18 cellular contexts compared by ENCODE assay signal in the genomic region with DNA sequence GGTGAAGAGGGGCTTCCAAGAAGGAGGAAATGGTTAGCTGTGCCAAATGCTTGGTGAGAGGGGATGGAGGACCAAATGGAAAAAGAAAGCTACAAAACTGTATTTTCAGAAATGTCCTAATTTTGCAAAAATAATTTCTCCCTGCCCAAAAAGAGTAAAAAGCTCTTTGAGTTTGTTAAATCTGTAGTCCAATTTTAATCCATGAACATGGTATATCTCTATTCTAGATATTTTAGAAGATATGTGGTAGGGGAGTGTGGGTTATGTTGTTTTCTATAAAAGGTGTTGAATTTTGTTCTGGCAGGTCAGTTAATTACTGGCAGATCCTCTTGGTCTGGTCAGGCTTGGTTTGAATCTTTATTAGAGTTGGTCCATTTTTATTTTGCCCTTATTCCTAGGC.
DNase-seq lines count a peak whose midpoint lies in the region; ATAC-seq, FAIRE-seq and TF ChIP-seq lines count a peak whose summit lies in the region.
"Had no signal": no experiment of that assay in that cellular context is flagged by ENCODE, and none has a peak within 500 bp of the region (broad histone marks: within the 10 kb centered on the region; RNA-seq: fewer than 3 reads in every experiment).

No MANE protein-coding gene starts in this region.

- H2AFZ ChIP-seq in GM23338: no peak overlapping the region
- H2AFZ ChIP-seq in IMR-90 (replicated peaks; ENCODE audit: low read length, poor library complexity): no peak overlapping the region
- no peak overlapping the region for H2AFZ ChIP-seq in mesenchymal stem cell (ENCODE audit: low read depth, low read length)

- H4K91ac ChIP-seq in IMR-90 (ENCODE audit: insufficient read depth, low read depth, low read length) (peak overlapping the region; percentile 95), mesenchymal stem cell (ENCODE audit: low read length) (no peak overlapping the region)

- peaks cover 9% of the 10 kb centered on the region; the same call in 1 of the 2 replicates for H3K9me2 ChIP-seq in GM23338 (ENCODE audit: insufficient read depth)

- H2BK20ac ChIP-seq in IMR-90 (ENCODE audit: low read depth, low read length): peak overlapping the region; percentile 97

- H3K27ac ChIP-seq in GM23338 (ENCODE audit: low read depth): no peak overlapping the region
- H3K27ac ChIP-seq in IMR-90 (ENCODE audit: insufficient read depth, low read length): peak overlapping the region; percentile 46; the same call in 1 of the 2 replicates
- H3K27ac ChIP-seq in mesenchymal stem cell (ENCODE audit: low read length, poor library complexity, severe bottlenecking): no peak overlapping the region
- H3K27ac ChIP-seq: 22Rv1 had no signal

- DNase-seq in GM23338 (ENCODE audit: low spot score): no peak
- no peak for DNase-seq in IMR-90
- DNase-seq in mesenchymal stem cell: no peak
- no peak for DNase-seq in NCI-H2107 treated with DMSO at 0.1 percent for 48 hours (lab: John Stamatoyannopoulos, UW; ENCODE audit: unreplicated experiment)
- no peak for DNase-seq in central memory CD4-positive, alpha-beta T cell
- DNase-seq in BE2C: no peak
- DNase-seq in hepatic stellate cell (ENCODE audit: low spot score): no peak
- DNase-seq: CD8-positive, alpha-beta T cell; COR-L47; DND-41; GF-D8; KBM-7 had no signal

- no peak for TF ChIP-seq POLR2A in IMR-90 (IDR thresholded peaks at IDR 0.05; ENCODE audit: low read depth, low read length)

- peak overlapping the region; percentile 31; the same call in 1 of the 2 replicates for H4K5ac ChIP-seq in IMR-90 (ENCODE audit: low read depth, low read length)

- H3K36me3 Mint-ChIP-seq in GM23338 (ENCODE audit: low read depth): peaks cover 5% of the 10 kb centered on the region; the same call in 2 of the 3 replicates
- H3K36me3 Mint-ChIP-seq: CD14-positive monocyte; CD8-positive, alpha-beta T cell had no signal

- no peak for TF ChIP-seq RAD21 in IMR-90 (IDR thresholded peaks at IDR 0.05; ENCODE audit: low read length)

- no peak overlapping the region for H2BK5ac ChIP-seq in IMR-90 (ENCODE audit: low read depth, low read length, poor library complexity, severe bottlenecking)
- no peak overlapping the region for H2BK5ac ChIP-seq in mesenchymal stem cell (ENCODE audit: low read depth, low read length, poor library complexity, severe bottlenecking)

- intact Hi-C loops in IMR-90 (cut with micrococcal nuclease): loop anchor here (5.0 to 10.0 kb wide), 4 partner anchors 75 to 348 kb away; no protein-coding TSS in a partner anchor

- H3K9me3 ChIP-seq in IMR-90 (ENCODE audit: control insufficient read depth, insufficient read depth, low read length): peaks cover 8% of the 10 kb centered on the region
- peaks cover 9% of the 10 kb centered on the region for H3K9me3 ChIP-seq in mesenchymal stem cell (ENCODE audit: control insufficient read depth, low read length)
- no peaks in the 10 kb centered on the region for H3K9me3 ChIP-seq in BE2C

- CTCF ChIA-PET in IMR-90 (lab: Yijun Ruan, JAX): no interaction called here

- peak overlapping the region; percentile 98; the same call in 1 of the 2 replicates for H2BK120ac ChIP-seq in IMR-90 (ENCODE audit: low read depth, low read length)
- H2BK120ac ChIP-seq in mesenchymal stem cell (ENCODE audit: low read depth, low read length): no peak overlapping the region

- no peak overlapping the region for H3K23ac ChIP-seq in IMR-90 (ENCODE audit: low read depth, low read length)
- H3K23ac ChIP-seq in mesenchymal stem cell (ENCODE audit: low read length in 2 of 2): no peak overlapping the region

- H3K4me2 ChIP-seq in GM23338 (no peak overlapping the region), IMR-90 (ENCODE audit: low read depth, low read length) (no peak overlapping the region), mesenchymal stem cell (ENCODE audit: low read length, poor library complexity, severe bottlenecking) (no peak overlapping the region)

- 0 out of 2 replicates have a peak overlapping the region, but pooled peaks have one; percentile 6 for H3K56ac ChIP-seq in IMR-90 (ENCODE audit: extremely low read depth, insufficient read depth, low read length)

- H3F3A ChIP-seq in GM23338 (replicated peaks; ENCODE audit: low read depth): no peaks in the 10 kb centered on the region; the same call in 1 of the 2 replicates

- H3K79me1 ChIP-seq in IMR-90 (ENCODE audit: low read depth in 1 of 2, low read length in 2 of 2) (no peaks in the 10 kb centered on the region), mesenchymal stem cell (replicated peaks; ENCODE audit: low read length, poor library complexity, severe bottlenecking) (peaks cover 1% of the 10 kb centered on the region)

- H3K4ac ChIP-seq in IMR-90 (ENCODE audit: low read depth, low read length): peak overlapping the region; percentile 98; the same call in 1 of the 2 replicates
- H3K4ac ChIP-seq in mesenchymal stem cell (ENCODE audit: low read depth in 1 of 2, low read length in 2 of 2): peak overlapping the region in 1 of 2 experiments; percentile 75

- no peak overlapping the region for H2AK9ac ChIP-seq in IMR-90 (replicated peaks; ENCODE audit: low read depth, low read length, poor library complexity)

- ATAC-seq in GM23338 (no peak), IMR-90 (ENCODE audit: low read depth) (no peak)
- ATAC-seq: CD8-positive, alpha-beta T cell; HCT116 had no signal

- BruUV-seq in IMR-90 (replicated peaks; lab: Mats Ljungman, UMichigan): no TSS peak

- H3K9me3 Mint-ChIP-seq in GM23338: peaks cover 7% of the 10 kb centered on the region; the same call in 2 of the 3 replicates

- TF ChIP-seq CTCF in GM23338 (conservative IDR thresholded peaks at IDR 0.05; ENCODE audit: low read depth in 2 of 2) (no peak), IMR-90 (conservative IDR thresholded peaks at IDR 0.05; ENCODE audit: low read depth, low read length) (no peak), BE2C (IDR thresholded peaks at IDR 0.05; ENCODE audit: low read depth, low read length) (no peak)

- no peak overlapping the region for H3K4me3 Mint-ChIP-seq in GM23338
- H3K4me3 Mint-ChIP-seq: CD14-positive monocyte; CD8-positive, alpha-beta T cell had no signal

- H3K36me3 ChIP-seq in GM23338 (ENCODE audit: insufficient read depth) (no peaks in the 10 kb centered on the region), IMR-90 (ENCODE audit: control insufficient read depth, insufficient read depth, low read length) (no peaks in the 10 kb centered on the region), mesenchymal stem cell (ENCODE audit: control insufficient read depth in 1 of 2, insufficient read depth in 2 of 2, low read depth in 1 of 2, low read length in 2 of 2) (peaks cover 0 to 3% of the 10 kb centered on the region in 2 experiments), BE2C (no peaks in the 10 kb centered on the region)

- H2BK12ac ChIP-seq in mesenchymal stem cell (ENCODE audit: low read length in 2 of 2): peak overlapping the region; percentile 6 to 28

- H3K9ac ChIP-seq in IMR-90 (ENCODE audit: low read depth, low read length) (no peak overlapping the region), mesenchymal stem cell (ENCODE audit: low read length) (no peak overlapping the region)

- peaks cover 11% of the 10 kb centered on the region for H3K9me1 ChIP-seq in IMR-90 (ENCODE audit: insufficient read depth, low read length)

- peak overlapping the region; percentile 41; the same call in 1 of the 2 replicates for H3K27ac Mint-ChIP-seq in GM23338
- H3K27ac Mint-ChIP-seq: CD14-positive monocyte; CD8-positive, alpha-beta T cell had no signal

- POLR2A ChIA-PET in IMR-90 (lab: Charles Lee; ENCODE audit: unreplicated experiment): no interaction called here

- peaks cover 10% of the 10 kb centered on the region for H3K27me3 Mint-ChIP-seq in GM23338 (ENCODE audit: insufficient read depth, low read depth, poor library complexity)

- peak overlapping the region; percentile 92; the same call in 1 of the 2 replicates for H3K14ac ChIP-seq in IMR-90 (replicated peaks; ENCODE audit: low read depth, low read length)
- no peak overlapping the region for H3K14ac ChIP-seq in mesenchymal stem cell (ENCODE audit: low read length in 2 of 2)

- H3K4me1 Mint-ChIP-seq in GM23338: peaks cover 75% of the 10 kb centered on the region
- H3K4me1 Mint-ChIP-seq: CD14-positive monocyte had no signal

- in situ Hi-C loops in IMR-90 (cut with MboI; ENCODE audit: low sequenced_read_pairs): no loop called here

- H3K27me3 ChIP-seq in GM23338 (ENCODE audit: insufficient read depth) (no peaks in the 10 kb centered on the region), IMR-90 (ENCODE audit: control insufficient read depth, insufficient read depth, low read length) (no peaks in the 10 kb centered on the region), mesenchymal stem cell (ENCODE audit: control insufficient read depth in 1 of 2, insufficient read depth in 1 of 2, low read length in 2 of 2) (no peaks in the 10 kb centered on the region), BE2C (no peaks in the 10 kb centered on the region)

- peak overlapping the region; percentile 87 to 94; a peak in 2 of 4 replicates for H4K8ac ChIP-seq in IMR-90 (ENCODE audit: low read depth in 2 of 2, low read length in 2 of 2)
- H4K8ac ChIP-seq in mesenchymal stem cell (ENCODE audit: low read length): peak overlapping the region; percentile 32

- H3K18ac ChIP-seq in IMR-90 (ENCODE audit: low read depth, low read length) (no peak overlapping the region), mesenchymal stem cell (ENCODE audit: low read depth in 1 of 2, low read length in 2 of 2) (peak overlapping the region in 1 of 2 experiments; percentile 77)

- dilution Hi-C loops in IMR-90 (cut with HindIII; ENCODE audit: low sequenced_read_pairs, unreplicated experiment): no loop called here

- H3K4me1 ChIP-seq in GM23338 (ENCODE audit: insufficient read depth): peaks cover 35% of the 10 kb centered on the region
- peaks cover 18% of the 10 kb centered on the region for H3K4me1 ChIP-seq in IMR-90 (ENCODE audit: control insufficient read depth, insufficient read depth, low read length)
- H3K4me1 ChIP-seq in mesenchymal stem cell (ENCODE audit: control insufficient read depth, insufficient read depth, low read depth, low read length): peaks cover 28% of the 10 kb centered on the region
- peaks cover 15% of the 10 kb centered on the region for H3K4me1 ChIP-seq in BE2C

- FAIRE-seq in A204.1 (lab: Jason Lieb, UNC): peak; percentile 52
- FAIRE-seq: D721Med, H54 had no signal

- peak overlapping the region; percentile 95; the same call in 1 of the 3 replicates for H2BK15ac ChIP-seq in IMR-90 (ENCODE audit: low read depth, low read length)
- peak overlapping the region; percentile 34 for H2BK15ac ChIP-seq in mesenchymal stem cell (ENCODE audit: low read depth, poor library complexity, severe bottlenecking)

- H2AK5ac ChIP-seq in IMR-90 (ENCODE audit: low read depth, low read length) (peak overlapping the region; percentile 35), mesenchymal stem cell (ENCODE audit: low read length, severe bottlenecking) (peak overlapping the region; percentile 99)

- no peak overlapping the region for H3K4me3 ChIP-seq in GM23338
- no peak overlapping the region for H3K4me3 ChIP-seq in IMR-90 (ENCODE audit: insufficient read depth, low read depth, low read length)
- no peak overlapping the region for H3K4me3 ChIP-seq in mesenchymal stem cell (ENCODE audit: insufficient read depth in 1 of 2, low read depth in 1 of 2, low read length in 2 of 2)
- no peak overlapping the region for H3K4me3 ChIP-seq in BE2C (ENCODE audit: low read depth, low read length)

- H4K20me1 ChIP-seq in GM23338 (replicated peaks; ENCODE audit: insufficient read depth) (no peaks in the 10 kb centered on the region), IMR-90 (ENCODE audit: insufficient read depth, low read length) (0 out of 2 replicates have a peak, but pooled peaks cover 3% of the 10 kb centered on the region)

- no peaks in the 10 kb centered on the region for H3K79me2 ChIP-seq in GM23338 (replicated peaks; ENCODE audit: insufficient read depth)
